ENCODE assay signal across 22 cellular contexts in the genomic region with DNA sequence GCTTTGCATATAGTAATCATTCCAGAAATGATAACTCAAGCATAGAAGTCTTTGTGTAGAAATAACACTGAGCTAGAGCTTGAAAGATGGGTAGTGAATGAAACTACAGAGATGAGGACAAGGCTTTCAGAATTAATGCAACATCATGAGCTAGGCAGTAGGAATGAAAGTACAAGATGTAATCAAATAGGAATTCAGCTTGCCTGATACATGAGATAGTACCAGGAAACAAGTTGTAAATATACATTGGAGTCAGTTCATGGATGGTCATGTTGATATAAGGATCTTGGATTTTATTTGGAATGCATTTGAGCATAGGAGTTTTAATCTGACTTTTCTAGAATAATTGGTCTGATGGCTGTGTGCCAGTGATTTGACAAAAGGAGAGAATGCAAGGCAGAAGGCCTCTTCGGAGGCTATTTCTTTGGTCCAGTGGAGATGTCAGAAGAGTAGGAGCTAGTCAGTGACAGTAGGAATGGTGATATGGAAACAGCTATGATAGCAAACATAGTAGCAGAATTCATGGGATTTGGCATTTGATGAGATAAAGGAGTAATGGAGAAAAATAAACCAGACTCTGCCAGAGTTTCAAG.
DNase-seq lines count a peak whose midpoint lies in the region; ATAC-seq and TF ChIP-seq lines count a peak whose summit lies in the region.
"Had no signal": no experiment of that assay in that cellular context is flagged by ENCODE, and none has a peak within 500 bp of the region (broad histone marks: within the 10 kb centered on the region; RNA-seq: fewer than 3 reads in every experiment).

No MANE protein-coding gene starts in this region.

- H3K4me3 ChIP-seq in RWPE2 (ENCODE audit: severe bottlenecking) (no peak overlapping the region), mesenchymal stem cell (ENCODE audit: insufficient read depth in 1 of 2, low read depth in 1 of 2, low read length in 2 of 2) (no peak overlapping the region)
- H3K4me3 ChIP-seq: breast epithelium, lung, tibial nerve had no signal

- no peak overlapping the region for H3K4ac ChIP-seq in mesenchymal stem cell (ENCODE audit: low read depth in 1 of 2, low read length in 2 of 2)

- DNase-seq in EH (ENCODE audit: low read depth): peak; percentile 90
- no peak for DNase-seq in RWPE2 (ENCODE audit: low spot score)
- peak; percentile 14 for DNase-seq in epithelial cell of prostate (ENCODE audit: low read depth, low spot score)
- peak; percentile 52 for DNase-seq in mesenchymal stem cell
- DNase-seq in activated CD4-positive, alpha-beta T cell treated with anti-CD3 and anti-CD28 coated beads, Interleukin-2, amount 50 U/mL, for 1 hour: no peak
- no peak for DNase-seq in T-helper 9 cell
- DNase-seq: activated CD4-positive, CD25-positive, alpha-beta regulatory T cell treated with anti-CD3 and anti-CD28 coated beads, Interleukin-2, amount 50 U/mL, for 72 hours; activated T-cell treated with anti-CD3 and anti-CD28 coated beads, Interleukin-2, amount 50 U/mL, for 72 hours; erythroblast; NCI-H2171 treated with DMSO at 0.1 percent for 48 hours; NCI-H82; PC-3; stimulated activated CD4-positive, alpha-beta T cell treated with anti-CD3 and anti-CD28 coated beads, Interleukin-2, amount 100 ng/mL, for 24 hours; stimulated activated naive CD4-positive, alpha-beta T cell treated with Interleukin-2 at 50 U/mL for 16 hours; T1000 had no signal

- H2BK5ac ChIP-seq in mesenchymal stem cell (ENCODE audit: low read depth, low read length, poor library complexity, severe bottlenecking): no peak overlapping the region

- H3K18ac ChIP-seq in mesenchymal stem cell (ENCODE audit: low read depth in 1 of 2, low read length in 2 of 2): no peak overlapping the region

- WGBS in mesenchymal stem cell: 90% methylated on average over 1 of the region's 1 CpG

- no peak for TF ChIP-seq CTCF in RWPE2 (IDR thresholded peaks at IDR 0.05; ENCODE audit: poor library complexity, severe bottlenecking)

- H3K14ac ChIP-seq in mesenchymal stem cell (ENCODE audit: low read length in 2 of 2): no peak overlapping the region

- H2BK12ac ChIP-seq in mesenchymal stem cell (ENCODE audit: low read length in 2 of 2): no peak overlapping the region

- no peak overlapping the region for H3K9ac ChIP-seq in mesenchymal stem cell (ENCODE audit: low read length)
- H3K9ac ChIP-seq: parathyroid adenoma had no signal

- H3K9me3 ChIP-seq in RWPE2 (ENCODE audit: severe bottlenecking): no peaks in the 10 kb centered on the region
- H3K9me3 ChIP-seq in mesenchymal stem cell (ENCODE audit: control insufficient read depth, low read length): no peaks in the 10 kb centered on the region
- H3K9me3 ChIP-seq: breast epithelium, tibial nerve had no signal

- H3K36me3 ChIP-seq in RWPE2 (ENCODE audit: low read depth) (no peaks in the 10 kb centered on the region), mesenchymal stem cell (ENCODE audit: control insufficient read depth in 1 of 2, insufficient read depth in 2 of 2, low read depth in 1 of 2, low read length in 2 of 2) (peaks cover 0 to 30% of the 10 kb centered on the region in 2 experiments)
- H3K36me3 ChIP-seq: breast epithelium, tibial nerve had no signal

- no peak overlapping the region for H4K8ac ChIP-seq in mesenchymal stem cell (ENCODE audit: low read length)

- H3K4me1 ChIP-seq in RWPE2 (ENCODE audit: insufficient read depth, poor library complexity, severe bottlenecking) (no peaks in the 10 kb centered on the region), mesenchymal stem cell (ENCODE audit: control insufficient read depth, insufficient read depth, low read depth, low read length) (no peaks in the 10 kb centered on the region)
- H3K4me1 ChIP-seq: breast epithelium, parathyroid adenoma, tibial nerve had no signal

- H2AFZ ChIP-seq in mesenchymal stem cell (ENCODE audit: low read depth, low read length): no peak overlapping the region
- H2AFZ ChIP-seq: parathyroid adenoma had no signal

- ATAC-seq in RWPE2 (ENCODE audit: low read depth): peak; percentile 42; the same call in 2 of the 3 replicates
- no peak for ATAC-seq in GM21737 (IDR thresholded peaks at IDR 0.05; ENCODE audit: unreplicated experiment)
- no peak for ATAC-seq in HG03159 (IDR thresholded peaks at IDR 0.05; ENCODE audit: unreplicated experiment)
- ATAC-seq: activated naive CD4-positive, alpha-beta T cell treated with anti-CD3 and anti-CD28 coated beads, Interleukin-2, amount 50 U/mL, for 72 hours; activated T-cell treated with anti-CD3 and anti-CD28 coated beads, Interleukin-2, amount 50 U/mL, for 72 hours; PC-3 had no signal

- no peak overlapping the region for H3K27ac ChIP-seq in RWPE2 (ENCODE audit: poor library complexity, severe bottlenecking)
- peak overlapping the region; percentile 17 for H3K27ac ChIP-seq in epithelial cell of prostate
- H3K27ac ChIP-seq in mesenchymal stem cell (ENCODE audit: low read length, poor library complexity, severe bottlenecking): no peak overlapping the region
- H3K27ac ChIP-seq: breast epithelium, parathyroid adenoma, tibial nerve had no signal

- no peak overlapping the region for H3K23ac ChIP-seq in mesenchymal stem cell (ENCODE audit: low read length in 2 of 2)

- H3K79me1 ChIP-seq in mesenchymal stem cell (replicated peaks; ENCODE audit: low read length, poor library complexity, severe bottlenecking): no peaks in the 10 kb centered on the region

- H3K27me3 ChIP-seq in RWPE2 (ENCODE audit: insufficient read depth, poor library complexity, severe bottlenecking): no peaks in the 10 kb centered on the region
- no peaks in the 10 kb centered on the region for H3K27me3 ChIP-seq in mesenchymal stem cell (ENCODE audit: control insufficient read depth in 1 of 2, insufficient read depth in 1 of 2, low read length in 2 of 2)
- H3K27me3 ChIP-seq: breast epithelium, tibial nerve had no signal

- no peak overlapping the region for H2BK15ac ChIP-seq in mesenchymal stem cell (ENCODE audit: low read depth, poor library complexity, severe bottlenecking)

- no peak overlapping the region for H3K4me2 ChIP-seq in mesenchymal stem cell (ENCODE audit: low read length, poor library complexity, severe bottlenecking)

- H2BK120ac ChIP-seq in mesenchymal stem cell (ENCODE audit: low read depth, low read length): no peak overlapping the region

- no peak overlapping the region for H4K91ac ChIP-seq in mesenchymal stem cell (ENCODE audit: low read length)

- H2AK5ac ChIP-seq in mesenchymal stem cell (ENCODE audit: low read length, severe bottlenecking): no peak overlapping the region

Comparison
In these comparisons a context has a peak if more than half of its experiments do, and no peak if none do; other contexts are left out.
1. DNase-seq: peak in EH (single experiment), epithelial cell of prostate (single experiment) and mesenchymal stem cell (single experiment); none in RWPE2 (single experiment), activated CD4-positive, alpha-beta T cell treated with anti-CD3 and anti-CD28 coated beads, Interleukin-2, amount 50 U/mL, for 1 hour (single experiment) and T-helper 9 cell (single experiment).